ENCODE assay signal across 8 cellular contexts in the genomic region with DNA sequence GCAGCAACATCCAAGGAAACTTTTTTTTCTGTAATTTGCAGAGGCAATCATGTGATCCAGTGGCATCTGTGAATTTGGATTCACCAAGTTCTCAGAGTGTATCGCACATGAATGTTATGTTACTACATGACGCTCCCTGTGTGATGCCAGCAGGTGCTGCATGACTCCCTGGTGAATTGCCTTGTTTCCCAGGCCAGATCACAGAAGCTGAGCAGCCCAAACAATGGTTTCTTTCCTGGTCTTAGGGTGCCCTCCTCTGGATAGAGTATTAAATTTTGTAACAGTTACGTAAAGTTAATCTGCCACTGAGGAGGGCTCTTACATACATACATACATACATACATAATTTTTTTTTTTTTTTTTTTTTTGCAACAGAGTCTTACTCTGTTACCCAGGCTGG. TPM values are rescaled to one million over a fixed set of nuclear protein-coding genes. Genes with fewer than 3 reads are reported as not detected.
A peak's percentile ranks its signal among the peaks of the same experiment; 100 is the strongest.
DNase-seq lines count a peak whose midpoint lies in the region; ATAC-seq and TF ChIP-seq lines count a peak whose summit lies in the region.

No MANE protein-coding gene starts in this region.

- no peak overlapping the region for H3K4me3 Mint-ChIP-seq in T-helper 17 cell

- H3K4me1 Mint-ChIP-seq in T-helper 17 cell: peaks cover 14% of the 10 kb centered on the region

- peak; percentile 27 for TF ChIP-seq CTCF in AG04449 (IDR thresholded peaks at IDR 0.05; ENCODE audit: insufficient read depth, low read length, missing control alignments)

- no peak overlapping the region for H3K27ac Mint-ChIP-seq in T-helper 17 cell

- ATAC-seq in T-helper 17 cell: peak; percentile 18

- POLR2A ChIA-PET in AG04449 (lab: Yijun Ruan, JAX): no interaction called here

- no peak for DNase-seq in AG04449 (ENCODE audit: low read depth, low spot score)
- DNase-seq in GF-D8 (lab: John Stamatoyannopoulos, UW): peak; percentile 38
- peak; percentile 77 for DNase-seq in NCI-H1694 treated with DMSO at 0.1 percent for 48 hours (lab: John Stamatoyannopoulos, UW)
- no peak for DNase-seq in T-helper 17 cell
- DNase-seq in fibroblast of gingiva (ENCODE audit: low read depth): peak; percentile 57
- peak; percentile 94 for DNase-seq in pons (ENCODE audit: low spot score)
- no peak for DNase-seq in retina
- no peak for DNase-seq in ecto neural progenitor cell (ENCODE audit: low spot score)

- H3K4me3 ChIP-seq in AG04449 (ENCODE audit: low read depth, low read length): no peak overlapping the region

- H3K9me3 ChIP-seq in T-helper 17 cell (ENCODE audit: control insufficient read depth, low read length, poor library complexity, severe bottlenecking): no peaks in the 10 kb centered on the region

- CTCF ChIA-PET in AG04449 (lab: Yijun Ruan, JAX): interaction anchor here (0.6 to 17.4 kb wide), 22 partner anchors 9 to 137 kb away, joined by 3 to 363 read pairs (median 4); no protein-coding TSS in a partner anchor

- H3K36me3 Mint-ChIP-seq in T-helper 17 cell (ENCODE audit: low read depth): peaks cover under 1% of the 10 kb centered on the region

- H3K27me3 Mint-ChIP-seq in T-helper 17 cell: no peaks in the 10 kb centered on the region

RNA-seq across cellular contexts. Expression of gene ZSCAN21, which starts 3.6 kb away (rescaled TPM):
- total RNA-seq in T-helper 17 cell: 1 to 10 TPM; 4.2 to 5.2 TPM

RNA-seq across cellular contexts. Expression of gene ZNF3, which starts 28.3 kb away (rescaled TPM):
- 10 to 100 TPM; 42.3 to 45.2 TPM for total RNA-seq in T-helper 17 cell

RNA-seq across cellular contexts. Expression of gene COPS6, which starts 35.6 kb away (rescaled TPM):
- 10 to 100 TPM; 62.5 to 64.7 TPM for total RNA-seq in T-helper 17 cell

RNA-seq across cellular contexts. Expression of gene ZKSCAN1, which starts 37.8 kb away (rescaled TPM):
- total RNA-seq in T-helper 17 cell: 10 to 100 TPM; 51.1 to 58.6 TPM

RNA-seq across cellular contexts. Expression of gene MCM7, which starts 48.0 kb away (rescaled TPM):
- 100 to 1,000 TPM; 111 to 119 TPM for total RNA-seq in T-helper 17 cell

Comparison
In these comparisons a context has a peak if more than half of its experiments do, and no peak if none do; other contexts are left out.
1. DNase-seq: peak in GF-D8 (single experiment), NCI-H1694 treated with DMSO at 0.1 percent for 48 hours (single experiment), fibroblast of gingiva (single experiment) and pons (single experiment); none in AG04449 (single experiment), T-helper 17 cell (0 of 3), retina (single experiment) and ecto neural progenitor cell (single experiment).